In genomic region chr7:2792856-2793487, GRCh38 we compare ENCODE assay signal across 18 cellular contexts. TPM values are rescaled to one million over a fixed set of nuclear protein-coding genes. Genes with fewer than 3 reads are reported as not detected.
DNase-seq lines count a peak whose midpoint lies in the region; ATAC-seq, FAIRE-seq and TF ChIP-seq lines count a peak whose summit lies in the region.
"Had no signal": no experiment of that assay in that cellular context is flagged by ENCODE, and none has a peak within 500 bp of the region (broad histone marks: within the 10 kb centered on the region; RNA-seq: fewer than 3 reads in every experiment).

No MANE protein-coding gene starts in this region.

- peaks cover 12 to 32% (median 27%) of the 10 kb centered on the region in 4 experiments for H3K36me3 ChIP-seq in H1 (ENCODE audit: control insufficient read depth in 2 of 4, insufficient read depth in 4 of 4, low read length in 3 of 4)
- H3K36me3 ChIP-seq in spleen, result peaks cover 0 to 71% (median 31%) of the 10 kb centered on the region in 6 donors

- H3K4me2 ChIP-seq in H1 (ENCODE audit: insufficient read depth in 1 of 2, low read depth in 2 of 2, low read length in 2 of 2), result no peak overlapping the region
- H3K4me2 ChIP-seq: neural progenitor cell had no signal

- no peak overlapping the region for H4K5ac ChIP-seq in H1 (ENCODE audit: insufficient read length, low read depth, low read length)

- H3K27ac ChIP-seq in H1 (ENCODE audit: low read depth, low read length), result no peak overlapping the region
- no peak overlapping the region for H3K27ac ChIP-seq in spleen
- H3K27ac ChIP-seq: neural progenitor cell had no signal

- H2BK15ac ChIP-seq in H1 (ENCODE audit: low read length), result no peak overlapping the region

- H3K56ac ChIP-seq in H1 (replicated peaks; ENCODE audit: insufficient read length, low read depth, low read length), result no peak overlapping the region

- POLR2A ChIA-PET in H1 (lab: Charles Lee; ENCODE audit: partially characterized antibody), result no interaction called here

- peaks cover 40% of the 10 kb centered on the region for H3K36me3 Mint-ChIP-seq in osteocyte (ENCODE audit: unreplicated experiment)

- H2AFZ ChIP-seq in H1 (ENCODE audit: low read length), result no peak overlapping the region
- H2AFZ ChIP-seq: neural progenitor cell had no signal

- H4K20me1 ChIP-seq in H1 (replicated peaks in 1 of 2; ENCODE audit: control insufficient read depth in 1 of 2, insufficient read depth in 2 of 2, low read length in 2 of 2), result peaks cover 9 to 16% of the 10 kb centered on the region in 2 experiments

- no peak overlapping the region for H3K4me3 Mint-ChIP-seq in osteocyte (ENCODE audit: unreplicated experiment)
- H3K4me3 Mint-ChIP-seq: CD4-positive, alpha-beta T cell; central memory CD8-positive, alpha-beta T cell; neural progenitor cell had no signal

- H3K27me3 Mint-ChIP-seq in osteocyte (ENCODE audit: unreplicated experiment), result no peaks in the 10 kb centered on the region
- H3K27me3 Mint-ChIP-seq: CD4-positive, alpha-beta T cell; central memory CD8-positive, alpha-beta T cell had no signal

- no peaks in the 10 kb centered on the region for H3K9me3 Mint-ChIP-seq in osteocyte (ENCODE audit: unreplicated experiment)
- H3K9me3 Mint-ChIP-seq: CD4-positive, alpha-beta T cell; central memory CD8-positive, alpha-beta T cell; neural progenitor cell had no signal

- no peak for TF ChIP-seq EP300 in H1 (IDR thresholded peaks at IDR 0.05; ENCODE audit: borderline replicate concordance in 1 of 2, low read depth in 2 of 2, low read length in 2 of 2)

- no peak overlapping the region; the same call in 1 of the 2 replicates for H4K8ac ChIP-seq in H1 (ENCODE audit: extremely low read depth, insufficient read depth, low read length)

- H3K27ac Mint-ChIP-seq in osteocyte (ENCODE audit: unreplicated experiment), result no peak overlapping the region
- H3K27ac Mint-ChIP-seq: CD4-positive, alpha-beta T cell; neural progenitor cell had no signal

- no peaks in the 10 kb centered on the region for H3K23me2 ChIP-seq in H1 (ENCODE audit: low read depth, low read length)

- no peak overlapping the region for H2BK120ac ChIP-seq in H1 (replicated peaks; ENCODE audit: low read depth, low read length)

- H3K79me2 ChIP-seq in H1 (ENCODE audit: control insufficient read depth in 1 of 2, insufficient read depth in 2 of 2, low read length in 2 of 2), result peaks cover 5 to 70% of the 10 kb centered on the region in 2 experiments; a peak in 3 of 4 replicates

- H2AK5ac ChIP-seq in H1 (ENCODE audit: low read depth, low read length), result no peak overlapping the region

- TF ChIP-seq RAD21 in H1 (IDR thresholded peaks at IDR 0.05 in 1 of 2, conservative IDR thresholded peaks at IDR 0.05 in 1 of 2; ENCODE audit: low read depth in 2 of 2, low read length in 2 of 2), result no peak

- 96% methylated on average over 16 of the region's 16 CpGs; no CpG with 5 or more reads in 1 of the 2 experiments for WGBS in H1 (ENCODE audit: extremely low coverage in 1 of 2, insufficient coverage in 1 of 2, insufficient read length in 1 of 2, insufficient replicate concordance in 2 of 2, low coverage in 1 of 2, low lambda C conversion rate in 2 of 2, missing lambda C conversion rate in 1 of 2), 2 experiments
- 50 to 69% (median 64%) methylated on average over 16 of the region's 16 CpGs for WGBS in spleen, 5 donors

- H3K4me3 ChIP-seq in H1 (ENCODE audit: extremely low read depth in 1 of 4, insufficient read depth in 2 of 4, low read depth in 3 of 4, low read length in 4 of 4), result no peak overlapping the region
- no peak overlapping the region for H3K4me3 ChIP-seq in spleen
- H3K4me3 ChIP-seq: neural progenitor cell had no signal

- TF ChIP-seq POLR2A in H1 (IDR thresholded peaks at IDR 0.05; ENCODE audit: control extremely low read depth in 1 of 2, low read depth in 2 of 2, low read length in 2 of 2) (no peak), spleen (IDR thresholded peaks at IDR 0.05) (no peak)

- no peak overlapping the region for H3K4ac ChIP-seq in H1 (replicated peaks; ENCODE audit: insufficient read length, low read depth, low read length)

- CTCF ChIA-PET in H1 (lab: Charles Lee; ENCODE audit: partially characterized antibody), result no interaction called here

- no peak for ATAC-seq in GM21576 (IDR thresholded peaks at IDR 0.05; ENCODE audit: unreplicated experiment)

- no peak overlapping the region for H3K18ac ChIP-seq in H1 (ENCODE audit: extremely low read depth, low read length)

- H2BK20ac ChIP-seq in H1 (ENCODE audit: low read length), result no peak overlapping the region

- peak; percentile 39 for DNase-seq in GF-D8 (lab: John Stamatoyannopoulos, UW)
- DNase-seq in NOMO-1 treated with dmso at 0.1 percent for 144 hours (lab: John Stamatoyannopoulos, UW; ENCODE audit: unreplicated experiment), result peak; percentile 63
- DNase-seq in H1 (ENCODE audit: low read depth in 1 of 2, low spot score in 2 of 2), result no peak
- peak; percentile 38 for DNase-seq in osteocyte (ENCODE audit: extremely low spot score, unreplicated experiment)
- no peak for DNase-seq in spleen
- no peak for DNase-seq in SIG-M5 treated with dmso at 0.1 percent for 504 hours (lab: John Stamatoyannopoulos, UW; ENCODE audit: unreplicated experiment)
- no peak for DNase-seq in GM13977 (ENCODE audit: low spot score)
- DNase-seq: activated CD4-positive, alpha-beta T cell treated with anti-CD3 and anti-CD28 coated beads for 48 hours; amygdala; CD4-positive, alpha-beta T cell; effector memory CD4-positive, alpha-beta T cell; MM.1S; NCI-H524 treated with DMSO at 0.1 percent for 48 hours had no signal

- H3K14ac ChIP-seq in H1 (ENCODE audit: insufficient read length), result no peak overlapping the region

- TF ChIP-seq CTCF in H1 (IDR thresholded peaks at IDR 0.05; ENCODE audit: control extremely low read depth in 1 of 3, insufficient read depth in 1 of 3, low read depth in 1 of 3, low read length in 3 of 3), result no peak
- TF ChIP-seq CTCF in osteocyte (IDR thresholded peaks at IDR 0.05), result no peak
- no peak for TF ChIP-seq CTCF in spleen (IDR thresholded peaks at IDR 0.05 in 8 of 11, conservative IDR thresholded peaks at IDR 0.05 in 3 of 11)
- TF ChIP-seq CTCF in GM13977 (IDR thresholded peaks at IDR 0.05; ENCODE audit: extremely low read depth, insufficient read depth, missing control alignments), result no peak

- H3K23ac ChIP-seq in H1 (ENCODE audit: insufficient read length), result no peak overlapping the region

- intact Hi-C loops in spleen (cut with DNase I; ENCODE audit: low total_unique reads), result no loop called here

- H3K9me3 ChIP-seq in H1 (ENCODE audit: insufficient read depth in 2 of 2, low read depth in 1 of 2, low read length in 1 of 2), result no peaks in the 10 kb centered on the region
- H3K9me3 ChIP-seq in spleen, result no peaks in the 10 kb centered on the region

- H3K4me1 ChIP-seq in H1 (replicated peaks in 1 of 4; ENCODE audit: control insufficient read depth in 3 of 4, insufficient read depth in 4 of 4, low read length in 3 of 4), result no peaks in the 10 kb centered on the region
- H3K4me1 ChIP-seq in spleen, result peaks cover 0 to 32% (median 4%) of the 10 kb centered on the region in 6 donors
- H3K4me1 ChIP-seq: neural progenitor cell had no signal

- no peak overlapping the region; a peak in 1 of 7 replicates for H3K9ac ChIP-seq in H1 (replicated peaks in 1 of 4; ENCODE audit: extremely low read depth in 1 of 4, low read depth in 3 of 4, low read length in 3 of 4)
- H3K9ac ChIP-seq: neural progenitor cell had no signal

- FAIRE-seq in H1 (lab: Jason Lieb, UNC), result no peak
- FAIRE-seq: keratinocyte, TTC549 had no signal

- no peaks in the 10 kb centered on the region for H3K27me3 ChIP-seq in H1 (replicated peaks in 1 of 4; ENCODE audit: control insufficient read depth in 3 of 4, extremely low read depth in 1 of 4, insufficient read depth in 3 of 4, low read length in 3 of 4)
- H3K27me3 ChIP-seq in spleen (replicated peaks in 1 of 7), result no peaks in the 10 kb centered on the region
- H3K27me3 ChIP-seq: neural progenitor cell had no signal

- in situ Hi-C loops in GM13977 (cut with MboI; ENCODE audit: low pct_unique_long_range_greater_than_20kb, low sequenced_read_pairs, unreplicated experiment), result no loop called here

- H3K4me1 Mint-ChIP-seq in osteocyte (ENCODE audit: unreplicated experiment), result peaks cover 35% of the 10 kb centered on the region
- H3K4me1 Mint-ChIP-seq: neural progenitor cell had no signal

- peaks cover 12% of the 10 kb centered on the region for H3K79me1 ChIP-seq in H1 (ENCODE audit: low read depth, low read length)

- H4K91ac ChIP-seq in H1 (replicated peaks; ENCODE audit: insufficient read length, low read length), result no peak overlapping the region

- H2BK5ac ChIP-seq in H1 (ENCODE audit: low read depth, low read length), result peak overlapping the region; percentile 67; the same call in 1 of the 2 replicates

- no peak overlapping the region for H2BK12ac ChIP-seq in H1 (ENCODE audit: low read depth, low read length)

TF ChIP-seq in H1, 55 proteins besides CTCF, POLR2A, EP300 and RAD21 (continues in another document):
- TF ChIP-seq TEAD4 (IDR thresholded peaks at IDR 0.05; ENCODE audit: low read depth, low read length), result no peak
- TF ChIP-seq TCF12 (IDR thresholded peaks at IDR 0.05; ENCODE audit: low read depth, low read length), result no peak
- TF ChIP-seq ASH2L (IDR thresholded peaks at IDR 0.05; ENCODE audit: low read length), result no peak
- no peak for TF ChIP-seq YY1 (IDR thresholded peaks at IDR 0.05; ENCODE audit: low read depth, low read length)
- TF ChIP-seq ZNF274 (IDR thresholded peaks at IDR 0.05; ENCODE audit: borderline replicate concordance, extremely low read depth, low read length), result no peak
- TF ChIP-seq POU5F1 (IDR thresholded peaks at IDR 0.05; ENCODE audit: low read depth, low read length), result no peak
- TF ChIP-seq GABPA (IDR thresholded peaks at IDR 0.05; ENCODE audit: borderline replicate concordance, insufficient read depth, low read length), result no peak
- no peak for TF ChIP-seq SP4 (IDR thresholded peaks at IDR 0.05; ENCODE audit: low read length)
- no peak for TF ChIP-seq CTBP2 (IDR thresholded peaks at IDR 0.05; ENCODE audit: borderline replicate concordance, insufficient read depth, insufficient read length, low read length)
- no peak for TF ChIP-seq SIRT6 (IDR thresholded peaks at IDR 0.05; ENCODE audit: low read length)
- TF ChIP-seq SUZ12 (IDR thresholded peaks at IDR 0.05; ENCODE audit: low read length), result no peak
- TF ChIP-seq CHD1 (IDR thresholded peaks at IDR 0.05; ENCODE audit: low read depth, low read length), result no peak

RNA-seq across cellular contexts. Expression of gene GNA12, which starts 51.1 kb away (rescaled TPM):
- total RNA-seq in H1 (2021; fragmentation: NEBNext Ultra II Directional; extraction: Animal tissue kit (Norgen Biotek cat#: 25700)), result 95.6 and 96.5 TPM in 2 replicates
- 109 and 121 TPM in 2 replicates for polyA plus RNA-seq in H1 (2011; rRNA removed)
- polyA plus RNA-seq in H1 (2011; cell fraction: cytosol; rRNA removed), result 92.3 TPM
- 152 TPM for polyA plus RNA-seq in H1 (2011; cell fraction: nucleus; rRNA removed)
- polyA plus RNA-seq in H1 (2012, experiment 1 of 2), result 61.6 to 94.7 TPM (median 83.3 TPM) in 4 replicates
- polyA plus RNA-seq in H1 (2012, experiment 2 of 2), result 78.3 TPM
- 62.9 TPM for polyA plus RNA-seq in H1 (2013, experiment 1 of 2)
- polyA plus RNA-seq in H1 (2013, experiment 2 of 2), result 65.3 TPM
- polyA minus RNA-seq in H1 (2011; rRNA and poly(A)+ RNA removed), result 176 and 215 TPM in 2 replicates
- 71.7 TPM for polyA minus RNA-seq in H1 (2011; cell fraction: cytosol; rRNA and poly(A)+ RNA removed)
- polyA minus RNA-seq in H1 (2011; cell fraction: nucleus; rRNA and poly(A)+ RNA removed), result 67.7 TPM
- total RNA-seq in osteocyte, result 68.8 and 69.5 TPM in 2 replicates
- total RNA-seq in spleen, result 10 to 100 TPM; 31.7 to 64.2 (median 39.6) TPM
- polyA plus RNA-seq in spleen, result 10 to 100 TPM; 12.3 to 25.2 (median 12.8) TPM

Comparison
In these comparisons a context has a peak if more than half of its experiments do, and no peak if none do; other contexts are left out.
1. DNase-seq: peak in GF-D8 (single experiment), NOMO-1 treated with dmso at 0.1 percent for 144 hours (single experiment) and osteocyte (single experiment); none in H1 (0 of 2), spleen (single experiment), SIG-M5 treated with dmso at 0.1 percent for 504 hours (single experiment) and GM13977 (single experiment).